ENCODE assay signal across 21 cellular contexts in genomic region chr20:40519928-40520327, GRCh38.
"Had no signal": no experiment of that assay in that cellular context is flagged by ENCODE, and none has a peak within 500 bp of the region (broad histone marks: within the 10 kb centered on the region; RNA-seq: fewer than 3 reads in every experiment).

No MANE protein-coding gene starts in this region.

- H3K36me3 Mint-ChIP-seq: activated CD4-positive, alpha-beta memory T cell treated with anti-CD3 and anti-CD28 coated beads for 36 hours; activated naive CD8-positive, alpha-beta T cell treated with anti-CD3 and anti-CD28 coated beads for 36 hours had no signal

- H3K36me3 ChIP-seq: brain microvascular endothelial cell had no signal

- H3K27ac ChIP-seq: brain microvascular endothelial cell, VCaP had no signal

- H3K9me3 Mint-ChIP-seq: activated CD4-positive, alpha-beta memory T cell treated with anti-CD3 and anti-CD28 coated beads for 36 hours; activated naive CD8-positive, alpha-beta T cell treated with anti-CD3 and anti-CD28 coated beads for 36 hours; activated T-helper 17 cell treated with anti-CD3 and anti-CD28 coated beads, Interleukin-2, amount 50 U/mL, for 72 hours had no signal

- ATAC-seq: activated T-cell treated with anti-CD3 and anti-CD28 coated beads, Interleukin-2, amount 50 U/mL, for 4 hours; activated T-helper 17 cell treated with anti-CD3 and anti-CD28 coated beads, Interleukin-2, amount 50 U/mL, for 72 hours; PC-3; T-helper 17 cell had no signal

- H3K27ac Mint-ChIP-seq: activated CD4-positive, alpha-beta memory T cell treated with anti-CD3 and anti-CD28 coated beads for 36 hours; activated CD4-positive, alpha-beta T cell treated with anti-CD3 and anti-CD28 coated beads, Interleukin-2, amount 10 ng/mL, durations not matched to agents 7 days and 5 days; activated naive CD4-positive, alpha-beta T cell treated with anti-CD3 and anti-CD28 coated beads for 36 hours; activated naive CD8-positive, alpha-beta T cell treated with anti-CD3 and anti-CD28 coated beads for 36 hours; activated T-helper 17 cell treated with anti-CD3 and anti-CD28 coated beads, Interleukin-2, amount 50 U/mL, for 72 hours; T-helper 17 cell had no signal

- DNase-seq: activated CD4-positive, alpha-beta memory T cell treated with anti-CD3 and anti-CD28 coated beads for 36 hours; activated CD4-positive, alpha-beta T cell treated with anti-CD3 and anti-CD28 coated beads, Interleukin-2, amount 10 ng/mL, durations not matched to agents 7 days and 5 days; activated CD4-positive, CD25-positive, alpha-beta regulatory T cell; activated CD8-positive, alpha-beta memory T cell treated with anti-CD3 and anti-CD28 coated beads for 24 hours; activated gamma-delta T cell; activated naive CD4-positive, alpha-beta T cell treated with anti-CD3 and anti-CD28 coated beads for 36 hours; activated naive CD8-positive, alpha-beta T cell treated with anti-CD3 and anti-CD28 coated beads for 36 hours; activated T-cell treated with anti-CD3 and anti-CD28 coated beads, Interleukin-2, amount 50 U/mL, for 4 hours; brain microvascular endothelial cell; MM.1S; NCI-H146; NCI-H187 treated with DMSO at 0.1 percent for 48 hours; NCI-H2081 treated with DMSO at 0.1 percent for 48 hours; NCI-H446; NCI-H524; PC-3; SHP77 treated with DMSO at 0.1 percent for 48 hours; T-helper 17 cell; T-helper 9 cell had no signal

- H3K27me3 ChIP-seq: brain microvascular endothelial cell had no signal
